Comparison of ENCODE assay signal across 12 cellular contexts in the genomic region with DNA sequence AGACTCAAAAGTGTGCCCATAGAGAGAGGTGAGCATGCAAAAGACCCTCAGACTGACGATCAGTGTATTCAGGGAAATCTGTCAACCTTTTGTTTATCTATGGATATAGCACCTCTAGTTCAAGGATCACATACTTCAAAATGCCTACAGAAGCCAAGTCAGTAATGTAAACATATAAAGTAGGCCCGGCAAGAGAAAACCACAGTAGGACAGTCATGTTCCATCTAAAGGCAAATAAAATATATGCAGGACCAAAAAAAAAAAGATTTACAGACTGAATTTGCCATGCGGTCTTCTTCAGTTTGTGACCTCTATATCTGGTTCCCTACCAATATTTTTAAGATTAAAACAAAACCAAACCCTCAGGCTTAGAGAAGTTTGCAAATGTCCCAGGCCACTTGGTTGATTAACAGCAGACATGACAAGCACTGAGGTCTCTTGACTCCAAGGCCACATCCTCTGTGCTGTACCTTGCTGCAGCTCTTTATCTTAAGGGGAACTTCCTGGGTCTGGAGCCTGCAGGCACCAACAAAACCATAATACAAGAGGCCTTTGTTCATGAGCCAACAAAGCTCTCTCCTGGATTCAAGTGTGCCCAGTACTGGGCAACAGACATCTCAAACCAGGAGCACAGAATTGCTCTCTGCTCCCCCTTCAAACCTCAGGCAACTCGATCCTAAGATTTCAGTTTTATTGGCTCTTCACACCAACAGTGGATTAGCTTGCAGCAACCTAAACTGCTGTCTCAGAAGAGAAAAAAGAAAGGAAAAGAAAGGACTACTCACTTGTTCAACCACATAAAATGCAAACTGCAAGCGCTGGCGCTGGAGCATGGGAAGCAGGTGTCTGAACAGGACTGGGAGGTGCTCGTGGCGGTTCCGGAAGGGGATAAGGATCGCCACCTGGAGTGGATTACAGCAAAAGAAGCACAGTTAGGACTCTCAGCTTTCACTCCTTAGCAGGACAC.
DNase-seq lines count a peak whose midpoint lies in the region; ATAC-seq and TF ChIP-seq lines count a peak whose summit lies in the region.
"Had no signal": no experiment of that assay in that cellular context is flagged by ENCODE, and none has a peak within 500 bp of the region (broad histone marks: within the 10 kb centered on the region; RNA-seq: fewer than 3 reads in every experiment).

No MANE protein-coding gene starts in this region.

- 76% methylated on average over 10 of the region's 10 CpGs for WGBS in suprapubic skin

- peak overlapping the region; percentile 84 for H3K27ac Mint-ChIP-seq in activated CD8-positive, alpha-beta memory T cell treated with anti-CD3 and anti-CD28 coated beads, Interleukin-2, amount 10 ng/mL, durations not matched to agents 7 days and 5 days

- no peaks in the 10 kb centered on the region for H3K27me3 Mint-ChIP-seq in activated CD8-positive, alpha-beta memory T cell treated with anti-CD3 and anti-CD28 coated beads, Interleukin-2, amount 10 ng/mL, durations not matched to agents 7 days and 5 days

- in situ Hi-C loops in SK-MEL-5 (cut with HindIII; ENCODE audit: low pct_unique_long_range_greater_than_20kb, low sequenced_read_pairs) = loop anchor here (25.0 kb wide), 1 partner anchor 170 kb away; a partner anchor contains a TSS

- peaks cover 25% of the 10 kb centered on the region for H3K4me1 Mint-ChIP-seq in activated CD8-positive, alpha-beta memory T cell treated with anti-CD3 and anti-CD28 coated beads, Interleukin-2, amount 10 ng/mL, durations not matched to agents 7 days and 5 days

- intact Hi-C loops in left lung (cut with DNase I) (no loop called here), sciatic nerve (cut with DNase I) (no loop called here)

- CTCF ChIA-PET in activated CD8-positive, alpha-beta memory T cell treated with anti-CD3 and anti-CD28 coated beads, Interleukin-2, amount 10 ng/mL, durations not matched to agents 7 days and 5 days (lab: Charles Lee) = interaction anchor here (0.6 to 1.9 kb wide), 6 partner anchors 11 to 204 kb away, joined by 3 to 6 read pairs (median 3); no protein-coding TSS in a partner anchor

- H3K27ac ChIP-seq in left lung (peak overlapping the region; percentile 30 to 40), suprapubic skin (peak overlapping the region; percentile 9)

- TF ChIP-seq CTCF in left lung (IDR thresholded peaks at IDR 0.05) (no peak), suprapubic skin (IDR thresholded peaks at IDR 0.05) (no peak)

- H3K36me3 ChIP-seq in left lung (peaks cover 0 to 97% of the 10 kb centered on the region in 2 donors), suprapubic skin (peaks cover 75% of the 10 kb centered on the region)

- peaks cover 4 to 18% of the 10 kb centered on the region in 2 donors for H3K4me1 ChIP-seq in left lung
- no peaks in the 10 kb centered on the region for H3K4me1 ChIP-seq in suprapubic skin

- peaks cover 50% of the 10 kb centered on the region for H3K36me3 Mint-ChIP-seq in activated CD8-positive, alpha-beta memory T cell treated with anti-CD3 and anti-CD28 coated beads, Interleukin-2, amount 10 ng/mL, durations not matched to agents 7 days and 5 days

- no peak for TF ChIP-seq POLR2A in suprapubic skin (IDR thresholded peaks at IDR 0.05)

- H3K4me3 ChIP-seq in left lung = no peak overlapping the region
- no peak overlapping the region for H3K4me3 ChIP-seq in suprapubic skin

- peak; percentile 71 for DNase-seq in activated CD8-positive, alpha-beta memory T cell treated with anti-CD3 and anti-CD28 coated beads, Interleukin-2, amount 10 ng/mL, durations not matched to agents 7 days and 5 days
- DNase-seq in activated CD8-positive, alpha-beta memory T cell treated with anti-CD3 and anti-CD28 coated beads for 24 hours = no peak
- DNase-seq in SK-MEL-5 (ENCODE audit: low read depth, low spot score) = peak; percentile 85
- no peak for DNase-seq in left lung
- DNase-seq in suprapubic skin (ENCODE audit: low spot score in 2 of 2) = no peak
- DNase-seq in sciatic nerve (ENCODE audit: low spot score) = no peak
- no peak for DNase-seq in activated T-cell treated with anti-CD3 and anti-CD28 coated beads for 4 hours
- DNase-seq in inferior parietal cortex (ENCODE audit: extremely low spot score) = no peak
- DNase-seq: ACHN; left ventricle myocardium superior; NCI-H1930; stimulated activated CD8-positive, alpha-beta memory T cell treated with anti-CD3 and anti-CD28 coated beads, Interleukin-4, amount 100 ng/mL, for 48 hours had no signal

- H3K27me3 ChIP-seq in left lung = no peaks in the 10 kb centered on the region
- H3K27me3 ChIP-seq in suprapubic skin = no peaks in the 10 kb centered on the region

- TF ChIP-seq EP300 in suprapubic skin (IDR thresholded peaks at IDR 0.05) = no peak

- no peaks in the 10 kb centered on the region for H3K9me3 Mint-ChIP-seq in activated CD8-positive, alpha-beta memory T cell treated with anti-CD3 and anti-CD28 coated beads, Interleukin-2, amount 10 ng/mL, durations not matched to agents 7 days and 5 days (ENCODE audit: low read depth)

- ATAC-seq in activated CD8-positive, alpha-beta memory T cell treated with anti-CD3 and anti-CD28 coated beads, Interleukin-2, amount 10 ng/mL, durations not matched to agents 7 days and 5 days = peak; percentile 96
- ATAC-seq in left lung (peak; percentile 89), sciatic nerve (no peak)
- ATAC-seq: left ventricle myocardium superior had no signal

- H3K9me3 ChIP-seq in left lung (no peaks in the 10 kb centered on the region), suprapubic skin (no peaks in the 10 kb centered on the region)

- H3K4me3 Mint-ChIP-seq in activated CD8-positive, alpha-beta memory T cell treated with anti-CD3 and anti-CD28 coated beads, Interleukin-2, amount 10 ng/mL, durations not matched to agents 7 days and 5 days = no peak overlapping the region

Comparison
In these comparisons a context has a peak if more than half of its experiments do, and no peak if none do; other contexts are left out.
1. DNase-seq: peak in activated CD8-positive, alpha-beta memory T cell treated with anti-CD3 and anti-CD28 coated beads, Interleukin-2, amount 10 ng/mL, durations not matched to agents 7 days and 5 days (single experiment) and SK-MEL-5 (single experiment); none in activated CD8-positive, alpha-beta memory T cell treated with anti-CD3 and anti-CD28 coated beads for 24 hours (single experiment), left lung (0 of 2), suprapubic skin (0 of 2), sciatic nerve (single experiment), activated T-cell treated with anti-CD3 and anti-CD28 coated beads for 4 hours (single experiment) and inferior parietal cortex (single experiment).